1 cellular context compared by ENCODE assay signal in the genomic region with DNA sequence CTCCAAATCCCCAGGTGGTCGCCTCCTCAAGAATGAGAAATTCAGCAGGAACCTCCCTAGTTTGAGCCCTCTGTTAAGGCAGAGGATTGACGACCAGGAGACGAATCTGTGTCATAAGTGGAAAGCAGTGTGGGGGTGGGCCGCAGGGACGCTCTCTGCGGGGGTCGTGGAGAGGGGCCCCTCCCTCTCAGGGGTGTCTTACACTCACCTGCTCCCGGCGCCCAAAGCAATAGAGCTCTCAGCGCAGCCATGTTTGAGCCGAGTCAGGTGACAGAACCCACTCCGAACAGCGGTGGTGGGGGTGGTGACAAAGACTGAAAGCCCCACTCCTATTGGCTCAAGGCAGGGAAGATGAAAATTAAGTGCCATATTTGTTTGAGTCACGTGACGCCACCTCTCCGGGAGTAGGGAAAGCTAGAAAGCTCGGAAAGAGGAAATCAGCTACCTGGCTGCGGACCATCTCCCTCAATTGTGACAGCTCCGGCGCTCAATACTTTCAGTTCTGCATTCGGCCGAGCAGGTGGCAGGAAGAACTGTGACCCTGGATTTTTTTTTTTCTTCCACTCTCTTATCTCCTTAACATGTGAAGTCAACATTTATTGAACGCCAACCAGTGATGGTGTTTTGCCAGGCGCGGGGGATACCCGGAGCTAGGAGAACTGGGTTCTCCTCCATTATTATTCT.
TF ChIP-seq lines count a peak whose summit lies in the region.

A gene (minus strand): TSS at position 265 of the 684 bp plus-strand sequence. CDS start 627 bp downstream, outside the sequence.

TF ChIP-seq in GM12878, 131 proteins besides CTCF, POLR2A, EP300 and RAD21 (continued from another document):
- TF ChIP-seq, protein P1, sequence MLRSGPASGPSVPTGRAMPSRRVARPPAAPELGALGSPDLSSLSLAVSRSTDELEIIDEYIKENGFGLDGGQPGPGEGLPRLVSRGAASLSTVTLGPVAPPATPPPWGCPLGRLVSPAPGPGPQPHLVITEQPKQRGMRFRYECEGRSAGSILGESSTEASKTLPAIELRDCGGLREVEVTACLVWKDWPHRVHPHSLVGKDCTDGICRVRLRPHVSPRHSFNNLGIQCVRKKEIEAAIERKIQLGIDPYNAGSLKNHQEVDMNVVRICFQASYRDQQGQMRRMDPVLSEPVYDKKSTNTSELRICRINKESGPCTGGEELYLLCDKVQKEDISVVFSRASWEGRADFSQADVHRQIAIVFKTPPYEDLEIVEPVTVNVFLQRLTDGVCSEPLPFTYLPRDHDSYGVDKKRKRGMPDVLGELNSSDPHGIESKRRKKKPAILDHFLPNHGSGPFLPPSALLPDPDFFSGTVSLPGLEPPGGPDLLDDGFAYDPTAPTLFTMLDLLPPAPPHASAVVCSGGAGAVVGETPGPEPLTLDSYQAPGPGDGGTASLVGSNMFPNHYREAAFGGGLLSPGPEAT (IDR thresholded peaks at IDR 0.05; ENCODE audit: low read depth) = peak; percentile 100
